7 cellular contexts compared by ENCODE assay signal in the genomic region with DNA sequence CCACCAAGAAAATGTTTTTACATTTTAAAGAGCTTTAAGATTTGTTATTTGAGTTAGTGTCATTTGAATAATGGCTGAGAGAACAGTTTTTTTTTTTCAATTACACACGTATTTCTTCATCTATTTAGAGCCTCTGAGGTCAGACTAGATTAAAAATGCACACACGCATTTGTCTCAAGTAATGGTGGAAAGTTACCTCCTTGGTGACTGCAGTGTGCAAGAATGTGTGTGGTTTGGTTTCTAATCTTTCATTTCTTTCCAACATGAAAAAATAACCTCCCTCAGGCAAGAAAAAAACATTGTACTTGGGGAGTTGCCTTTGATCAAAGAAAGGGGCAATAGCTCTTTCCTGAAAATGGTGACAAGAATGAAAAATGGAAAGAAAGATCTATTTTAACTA.
A peak's percentile ranks its signal among the peaks of the same experiment; 100 is the strongest.
DNase-seq lines count a peak whose midpoint lies in the region; TF ChIP-seq lines count a peak whose summit lies in the region.
"Not testable (repeated sequence)": the region's sequence is repeated elsewhere in the genome, so short reads cannot be mapped to it uniquely, and the experiment has no call there.

No MANE protein-coding gene starts in this region.

- H3K4me1 Mint-ChIP-seq in HFFc6 (ENCODE audit: low read depth), result peaks cover 23% of the 10 kb centered on the region

- not testable (repeated sequence) for H3K4me3 ChIP-seq in adipocyte (ENCODE audit: low read length); choroid plexus epithelial cell (ENCODE audit: low read depth, low read length)

- H3K9ac ChIP-seq in adipocyte (ENCODE audit: low read length), result not testable (repeated sequence)

- not testable (repeated sequence) for H3K4me1 ChIP-seq in adipocyte (ENCODE audit: control insufficient read depth, insufficient read depth, low read length)

- not testable (repeated sequence) for H3K27me3 ChIP-seq in adipocyte (replicated peaks; ENCODE audit: control insufficient read depth, insufficient read depth, low read length)

- H3K9me3 Mint-ChIP-seq in HFFc6, result not testable (repeated sequence)

- H3K27me3 Mint-ChIP-seq in HFFc6 (ENCODE audit: insufficient read depth), result not testable (repeated sequence)

- not testable (repeated sequence) for H3K36me3 ChIP-seq in adipocyte (ENCODE audit: control insufficient read depth, insufficient read depth, low read length, severe bottlenecking)

- TF ChIP-seq CTCF in HFFc6 (IDR thresholded peaks at IDR 0.05); choroid plexus epithelial cell (conservative IDR thresholded peaks at IDR 0.05; ENCODE audit: low read depth, low read length): not testable (repeated sequence)

- DNase-seq in Daoy (ENCODE audit: low read depth) (peak; percentile 81), HFFc6 (peak; percentile 81), OCI-M1 (lab: John Stamatoyannopoulos, UW) (peak; percentile 54), adipocyte (ENCODE audit: low read depth) (peak; percentile 30), choroid plexus epithelial cell (ENCODE audit: low read depth) (peak; percentile 39), foreskin melanocyte (peak; percentile 37), non-pigmented ciliary epithelial cell (ENCODE audit: low read depth) (peak; percentile 40)

- H3K27ac Mint-ChIP-seq in HFFc6, result peak overlapping the region; percentile 91

- H3K9me3 ChIP-seq in adipocyte (ENCODE audit: control insufficient read depth, low read length), result not testable (repeated sequence)

- peak overlapping the region; percentile 51 for H3K4me3 Mint-ChIP-seq in HFFc6

- H3K36me3 Mint-ChIP-seq in HFFc6 (ENCODE audit: low read depth), result not testable (repeated sequence)

Comparison
In these comparisons a context has a peak if more than half of its experiments do, and no peak if none do; other contexts are left out.
1. DNase-seq: peak in every context shown above with its lines; median percentile 81 in Daoy; 81 in HFFc6; 54 in OCI-M1; 40 in non-pigmented ciliary epithelial cell; 39 in choroid plexus epithelial cell; 37 in foreskin melanocyte; 30 in adipocyte.